8 cellular contexts compared by ENCODE assay signal in genomic region chr12:9283346-9284095, GRCh38.
DNase-seq lines count a peak whose midpoint lies in the region; ATAC-seq, FAIRE-seq and TF ChIP-seq lines count a peak whose summit lies in the region.
"Not testable (repeated sequence)": the region's sequence is repeated elsewhere in the genome, so short reads cannot be mapped to it uniquely, and the experiment has no call there.

No MANE protein-coding gene starts in this region.

- TF ChIP-seq CTCF in CD4-positive, alpha-beta T cell (IDR thresholded peaks at IDR 0.05); KMS-11 (conservative IDR thresholded peaks at IDR 0.05; ENCODE audit: low read depth, low read length); PC-9 (conservative IDR thresholded peaks at IDR 0.05); endothelial cell of umbilical vein (IDR thresholded peaks at IDR 0.05; ENCODE audit: extremely low read depth in 1 of 2, insufficient read depth in 1 of 2, low read depth in 1 of 2, low read length in 2 of 2): not testable (repeated sequence)

- H3K27ac ChIP-seq in CD4-positive, alpha-beta T cell (ENCODE audit: low read depth, low read length) = peak overlapping the region; percentile 13
- peak overlapping the region; percentile 45; the same call in 1 of the 2 replicates for H3K27ac ChIP-seq in KMS-11
- peak overlapping the region; percentile 54 for H3K27ac ChIP-seq in PC-9
- H3K27ac ChIP-seq in endothelial cell of umbilical vein (ENCODE audit: insufficient read depth, low read depth, low read length) = peak overlapping the region; percentile 60
- H3K27ac ChIP-seq in mesodermal cell (ENCODE audit: low read depth, low read length, severe bottlenecking) = not testable (repeated sequence)

- not testable (repeated sequence) for H3K36me3 Mint-ChIP-seq in CD4-positive, alpha-beta T cell (ENCODE audit: low read depth)

- no CpG with 5 or more reads among the region's 42 CpGs for WGBS in mesodermal cell (ENCODE audit: insufficient coverage in 2 of 2), 2 experiments

- H3K9me2 ChIP-seq in PC-9 (ENCODE audit: insufficient read depth) = not testable (repeated sequence)

- POLR2A ChIA-PET in CD4-positive, alpha-beta T cell (lab: Charles Lee); endothelial cell of umbilical vein (lab: Charles Lee): not testable (repeated sequence)
- POLR2A ChIA-PET in PC-9 (lab: Charles Lee; ENCODE audit: unreplicated experiment) = interaction anchor here (0.5 kb wide), 1 partner anchor 1389 kb away, joined by 4 read pairs; no protein-coding TSS in a partner anchor

- not testable (repeated sequence) for H3K4me1 ChIP-seq in KMS-11 (ENCODE audit: low read depth, poor library complexity, severe bottlenecking); PC-9 (replicated peaks; ENCODE audit: insufficient read depth); endothelial cell of umbilical vein (ENCODE audit: control insufficient read depth, extremely low read depth, insufficient read depth, low read length); mesodermal cell (ENCODE audit: control insufficient read depth, insufficient read depth, low read length, poor library complexity, severe bottlenecking)

- H3K9me1 ChIP-seq in endothelial cell of umbilical vein (replicated peaks; ENCODE audit: control insufficient read depth, extremely low read depth, insufficient read depth, low read length) = not testable (repeated sequence)

- not testable (repeated sequence) for H3K79me2 ChIP-seq in KMS-11 (ENCODE audit: insufficient read depth, low read depth); PC-9 (ENCODE audit: low read depth); endothelial cell of umbilical vein (ENCODE audit: control insufficient read depth, insufficient read depth, low read length)

- H3K27me3 ChIP-seq in CD4-positive, alpha-beta T cell (ENCODE audit: control insufficient read depth, insufficient read depth, low read length); KMS-11 (ENCODE audit: insufficient read depth, low read depth); endothelial cell of umbilical vein (ENCODE audit: control insufficient read depth in 2 of 2, insufficient read depth in 2 of 2, low read length in 2 of 2): not testable (repeated sequence)
- peaks cover 10% of the 10 kb centered on the region for H3K27me3 ChIP-seq in PC-9 (ENCODE audit: insufficient read depth, low read depth)

- ATAC-seq in CD4-positive, alpha-beta T cell (ENCODE audit: poor library complexity) = peak; percentile 84
- ATAC-seq in GM21515 (IDR thresholded peaks at IDR 0.05; ENCODE audit: unreplicated experiment) = peak; percentile 76

- CTCF ChIA-PET in CD4-positive, alpha-beta T cell (lab: Charles Lee); PC-9 (lab: Charles Lee): not testable (repeated sequence)
- CTCF ChIA-PET in endothelial cell of umbilical vein (lab: Charles Lee) = interaction anchor here (1.0 kb wide), 1 partner anchor 220 kb away, joined by 3 read pairs; no protein-coding TSS in a partner anchor

- dilution Hi-C loops in endothelial cell of umbilical vein (cut with MboI; ENCODE audit: extremely low pct_ligation_motif_present, low sequenced_read_pairs) = not testable (repeated sequence)

- BruUV-seq in PC-9 (replicated peaks; lab: Mats Ljungman, UMichigan) (TSS peak; percentile 98), endothelial cell of umbilical vein (replicated peaks; lab: Mats Ljungman, UMichigan) (TSS peak; percentile 88)

- not testable (repeated sequence) for H3K9me3 ChIP-seq in CD4-positive, alpha-beta T cell (ENCODE audit: control insufficient read depth, low read length); PC-9 (ENCODE audit: insufficient read depth, low read depth); endothelial cell of umbilical vein (replicated peaks; ENCODE audit: control insufficient read depth, insufficient read depth, low read length); mesodermal cell (ENCODE audit: control insufficient read depth, low read length)

- H3F3A ChIP-seq in PC-9 (ENCODE audit: insufficient read depth, low read depth) = not testable (repeated sequence)

- not testable (repeated sequence) for H3K27me3 Mint-ChIP-seq in CD4-positive, alpha-beta T cell

- H3K4me1 Mint-ChIP-seq in CD4-positive, alpha-beta T cell (ENCODE audit: low read depth) = not testable (repeated sequence)

- H2AFZ ChIP-seq in KMS-11 (ENCODE audit: low read depth) = peak overlapping the region; percentile 46
- peak overlapping the region; percentile 76 for H2AFZ ChIP-seq in PC-9
- H2AFZ ChIP-seq in endothelial cell of umbilical vein (ENCODE audit: low read depth, low read length) = peak overlapping the region; percentile 92

- not testable (repeated sequence) for H3K9me3 Mint-ChIP-seq in CD4-positive, alpha-beta T cell

- H3K4me2 ChIP-seq in KMS-11 (peak overlapping the region; percentile 84), PC-9 (peak overlapping the region; percentile 84), endothelial cell of umbilical vein (ENCODE audit: insufficient read depth, low read length) (peak overlapping the region; percentile 67)

- H3K4me3 ChIP-seq in KMS-11 (IDR thresholded peaks at IDR 0.05; ENCODE audit: insufficient read depth, low read depth, low read length) = not testable (repeated sequence)
- peak overlapping the region; percentile 84 for H3K4me3 ChIP-seq in PC-9
- peak overlapping the region; percentile 59 to 83 (median 65) for H3K4me3 ChIP-seq in endothelial cell of umbilical vein (replicated peaks in 1 of 3; ENCODE audit: insufficient read depth in 1 of 3, low read depth in 1 of 3, low read length in 3 of 3)
- H3K4me3 ChIP-seq in mesodermal cell (ENCODE audit: extremely low read depth, insufficient read depth, low read length, poor library complexity, severe bottlenecking) = peak overlapping the region; percentile 24

- DNase-seq in CD4-positive, alpha-beta T cell = peak; percentile 64 to 88 (median 76)
- peak; percentile 70 to 95 for DNase-seq in PC-9
- peak; percentile 59 for DNase-seq in activated T-cell treated with anti-CD3 and anti-CD28 coated beads for 24 hours (ENCODE audit: low read depth)
- DNase-seq in endothelial cell of umbilical vein (ENCODE audit: low read depth, low spot score) = peak; percentile 78
- DNase-seq in stimulated activated CD4-positive, alpha-beta T cell treated with anti-CD3 and anti-CD28 coated beads, TNF-alpha, amount 100 ng/mL, for 4 hours (ENCODE audit: low read depth in 3 of 3) = peak; percentile 39 to 82 (median 46)

- peak; percentile 67 for FAIRE-seq in endothelial cell of umbilical vein (lab: Jason Lieb, UNC)

- peak overlapping the region; percentile 59; the same call in 1 of the 2 replicates for H3K9ac ChIP-seq in KMS-11
- peak overlapping the region; percentile 1 for H3K9ac ChIP-seq in endothelial cell of umbilical vein (replicated peaks; ENCODE audit: extremely low read depth, insufficient read depth, low read length)

- peak overlapping the region; percentile 98 for H3K4me3 Mint-ChIP-seq in CD4-positive, alpha-beta T cell

- not testable (repeated sequence) for TF ChIP-seq POLR2A in endothelial cell of umbilical vein (IDR thresholded peaks at IDR 0.05; ENCODE audit: low read depth, low read length)

- intact Hi-C loops in CD4-positive, alpha-beta T cell (cut with DNase I, micrococcal nuclease); PC-9 (cut with micrococcal nuclease; ENCODE audit: unreplicated experiment); endothelial cell of umbilical vein (cut with micrococcal nuclease): not testable (repeated sequence)

- H4K20me1 ChIP-seq in KMS-11 (ENCODE audit: insufficient read depth); PC-9 (ENCODE audit: insufficient read depth); endothelial cell of umbilical vein (replicated peaks; ENCODE audit: control insufficient read depth, extremely low read depth, insufficient read depth, low read length): not testable (repeated sequence)

- H3K27ac Mint-ChIP-seq in CD4-positive, alpha-beta T cell = peak overlapping the region; percentile 91

- not testable (repeated sequence) for H3K36me3 ChIP-seq in KMS-11 (ENCODE audit: insufficient read depth); PC-9 (ENCODE audit: low read depth); endothelial cell of umbilical vein (ENCODE audit: control insufficient read depth in 2 of 2, extremely low read depth in 1 of 2, insufficient read depth in 2 of 2, low read length in 2 of 2); mesodermal cell (ENCODE audit: control insufficient read depth, insufficient read depth, low read length)

TF ChIP-seq in endothelial cell of umbilical vein, 7 proteins besides CTCF, POLR2A, EP300 and RAD21:
- TF ChIP-seq POLR2AphosphoS5 (IDR thresholded peaks at IDR 0.05; ENCODE audit: insufficient read depth, low read depth, low read length) = peak; percentile 30
